Comparison of ENCODE assay signal across 24 cellular contexts in genomic region chr11:84763931-84764330, GRCh38.
"Had no signal": no experiment of that assay in that cellular context is flagged by ENCODE, and none has a peak within 500 bp of the region (broad histone marks: within the 10 kb centered on the region; RNA-seq: fewer than 3 reads in every experiment).

No MANE protein-coding gene starts in this region.

- H3K4me3 ChIP-seq: neural progenitor cell, ovary, psoas muscle, right lobe of liver, sigmoid colon, stomach, thoracic aorta, thyroid gland, tibial nerve, upper lobe of left lung, vagina had no signal

- H3K4me1 ChIP-seq: neural progenitor cell, parathyroid adenoma, psoas muscle, right lobe of liver, sigmoid colon, stomach, thyroid gland, tibial nerve, upper lobe of left lung, vagina had no signal

- H3K36me3 ChIP-seq: neural progenitor cell, ovary, right lobe of liver, sigmoid colon, stomach, thoracic aorta, thyroid gland, tibial nerve, upper lobe of left lung, vagina had no signal

- ATAC-seq: psoas muscle; right cardiac atrium; right lobe of liver; stimulated activated effector memory CD8-positive, alpha-beta T cell treated with anti-CD3 and anti-CD28 coated beads, Interleukin-12 subunit alpha, Interleukin-12 subunit beta, amount 100 ng/mL, for 72 hours; stimulated activated naive B cell treated with anti-CD40 and anti-IgM and Interleukin-4, amounts not matched to agents 10 μg/mL and 1 μg/mL and 100 μg/mL, for 72 hours had no signal

- DNase-seq: occipital lobe; ovary; posterior cingulate gyrus; psoas muscle; right cardiac atrium; right lobe of liver; sigmoid colon; small intestine; stimulated activated CD4-positive, alpha-beta T cell treated with anti-CD3 and anti-CD28 coated beads, Interleukin-15, amount 100 ng/mL, for 24 hours; stimulated activated CD4-positive, alpha-beta T cell treated with anti-CD3 and anti-CD28 coated beads, Interleukin-2, amount 100 ng/mL, for 24 hours; stimulated activated CD4-positive, alpha-beta T cell treated with anti-CD3 and anti-CD28 coated beads, Interleukin-2, amount 100 ng/mL, for 48 hours; stimulated activated CD4-positive, alpha-beta T cell treated with anti-CD3 and anti-CD28 coated beads, Interleukin-4, amount 100 ng/mL, for 24 hours; stimulated activated naive B cell treated with anti-CD40 and anti-IgM and Interleukin-4, amounts not matched to agents 10 μg/mL and 1 μg/mL and 100 μg/mL, for 72 hours; stimulated activated naive CD4-positive, alpha-beta T cell treated with Interleukin-2 at 50 U/mL for 16 hours; stomach; thyroid gland; trophoblast cell; upper lobe of left lung had no signal

- H3K9me3 ChIP-seq: ovary, psoas muscle, right lobe of liver, sigmoid colon, stomach, thoracic aorta, thyroid gland, upper lobe of left lung, vagina had no signal
